ENCODE assay signal across 8 cellular contexts in the genomic region with DNA sequence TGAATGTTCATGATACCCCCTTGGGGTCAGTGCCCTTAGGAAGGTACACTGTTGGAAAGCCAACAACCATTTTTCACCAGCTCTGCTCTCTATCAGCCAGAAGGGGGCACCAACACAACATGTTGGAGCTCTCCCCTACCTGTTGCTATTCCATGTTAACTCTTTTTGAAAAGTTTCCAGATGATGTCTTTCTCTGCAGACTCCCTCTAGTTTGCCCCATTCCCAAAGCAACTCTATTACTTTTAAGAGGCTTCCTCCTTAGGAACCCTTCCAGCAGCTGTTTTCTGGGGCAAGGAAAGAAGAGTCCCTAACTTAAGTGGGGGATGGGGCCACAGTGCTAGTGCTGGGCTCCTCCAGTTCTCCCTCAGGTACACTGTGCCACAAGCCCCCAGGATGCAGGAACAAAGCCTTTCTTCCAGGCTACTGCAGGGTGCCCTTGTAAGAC. TPM values are rescaled to one million over a fixed set of nuclear protein-coding genes. Genes with fewer than 3 reads are reported as not detected.
A peak's percentile ranks its signal among the peaks of the same experiment; 100 is the strongest.
DNase-seq lines count a peak whose midpoint lies in the region; ATAC-seq, FAIRE-seq and TF ChIP-seq lines count a peak whose summit lies in the region.

No MANE protein-coding gene starts in this region.

- H2AFZ ChIP-seq in SU-DHL-6 (ENCODE audit: low read depth, low read length, severe bottlenecking), result no peak overlapping the region
- H2AFZ ChIP-seq in GM12878 (ENCODE audit: control insufficient read depth, low read depth, low read length), result no peak overlapping the region

- TF ChIP-seq POLR2A in GM12878 (IDR thresholded peaks at IDR 0.05; ENCODE audit: low read depth, low read length), result no peak

- CTCF ChIA-PET in GM12878 (lab: Yijun Ruan, JAX), result interaction anchor here (0.6 to 16.6 kb wide), 46 partner anchors 9 to 949 kb away, joined by 3 to 232 read pairs (median 5); partner anchors contain the start of genes CYB5RL, IFT25, LRRC42 and MRPL37

- H3K4me1 ChIP-seq in GM12878 (ENCODE audit: control insufficient read depth, insufficient read depth, low read length), result no peaks in the 10 kb centered on the region; the same call in 1 of the 2 replicates

- peak; percentile 91 for TF ChIP-seq RAD21 in GM12878 (IDR thresholded peaks at IDR 0.05; ENCODE audit: insufficient read depth, low read depth, low read length)

- TF ChIP-seq CTCF in GM12865 (IDR thresholded peaks at IDR 0.05; ENCODE audit: insufficient read depth, low read depth, low read length, missing control alignments), result peak; percentile 84
- TF ChIP-seq CTCF in SU-DHL-6 (IDR thresholded peaks at IDR 0.05; ENCODE audit: insufficient read depth, low read length, poor library complexity, severe bottlenecking), result peak; percentile 74
- peak; percentile 83 to 88 (median 86) for TF ChIP-seq CTCF in GM12878 (IDR thresholded peaks at IDR 0.05 in 2 of 3, conservative IDR thresholded peaks at IDR 0.05 in 1 of 3; ENCODE audit: control insufficient read depth in 2 of 3, extremely low read depth in 1 of 3, insufficient read depth in 1 of 3, low read depth in 3 of 3, low read length in 3 of 3)

- no peaks in the 10 kb centered on the region for H4K20me1 ChIP-seq in SU-DHL-6 (ENCODE audit: low read depth, low read length)
- H4K20me1 ChIP-seq in GM12878 (ENCODE audit: control insufficient read depth, insufficient read depth), result no peaks in the 10 kb centered on the region

- DNase-seq in GM12865 (ENCODE audit: low read depth) (peak; percentile 66), MV-4-11 (lab: John Stamatoyannopoulos, UW) (peak; percentile 38), GM12878 (ENCODE audit: low read depth, low spot score) (no peak), iPS-NIHi7 (ENCODE audit: extremely low spot score) (peak; percentile 81)
- peak; percentile 37 to 58 for DNase-seq in stimulated activated CD4-positive, alpha-beta T cell treated with anti-CD3 and anti-CD28 coated beads, Interleukin-2, amount 100 ng/mL, for 24 hours

- ATAC-seq in GM12878, result peak; percentile 95
- no peak for ATAC-seq in HG03565 (IDR thresholded peaks at IDR 0.05; ENCODE audit: unreplicated experiment)

- no peak for TF ChIP-seq EP300 in GM12878 (IDR thresholded peaks at IDR 0.05; ENCODE audit: borderline replicate concordance in 1 of 2, control insufficient read depth in 1 of 2, low read depth in 2 of 2, low read length in 2 of 2)

- H3K27ac ChIP-seq in SU-DHL-6 (ENCODE audit: low read depth, low read length) (no peak overlapping the region), GM12878 (ENCODE audit: control insufficient read depth, insufficient read depth) (no peak overlapping the region)

- POLR2A ChIA-PET in GM12878 (lab: Charles Lee), result interaction anchor here (1.5 to 2.3 kb wide), 3 partner anchors 10 to 98 kb away, joined by 5 to 10 read pairs (median 6); partner anchors contain the start of genes IFT25 and LRRC42

- FAIRE-seq in A204.1 (lab: Jason Lieb, UNC) (peak; percentile 19), GM12878 (lab: Jason Lieb, UNC) (no peak)

- no peaks in the 10 kb centered on the region for H3K79me2 ChIP-seq in SU-DHL-6 (ENCODE audit: insufficient read depth, low read length)
- H3K79me2 ChIP-seq in GM12878 (ENCODE audit: control insufficient read depth, insufficient read depth, low read length), result no peaks in the 10 kb centered on the region

- H3K4me2 ChIP-seq in SU-DHL-6 (ENCODE audit: low read depth, low read length, poor library complexity, severe bottlenecking), result no peak overlapping the region
- H3K4me2 ChIP-seq in GM12878 (ENCODE audit: control insufficient read depth, insufficient read depth), result no peak overlapping the region

- no peaks in the 10 kb centered on the region for H3K9me2 ChIP-seq in SU-DHL-6 (replicated peaks; ENCODE audit: insufficient read depth, low read length)

- intact Hi-C loops in GM12878 (cut with micrococcal nuclease; ENCODE audit: unreplicated experiment), result loop anchor here (1.0 to 10.0 kb wide), 4 partner anchors 88 to 224 kb away; partner anchors contain the start of genes TCEANC2 and TMEM59

- H3K9me3 ChIP-seq in SU-DHL-6 (ENCODE audit: insufficient read depth, low read length) (no peaks in the 10 kb centered on the region), GM12878 (replicated peaks; ENCODE audit: control insufficient read depth, insufficient read depth, low read length) (no peaks in the 10 kb centered on the region)

- H3K27me3 ChIP-seq in SU-DHL-6 (ENCODE audit: low read length) (no peaks in the 10 kb centered on the region), GM12878 (replicated peaks in 1 of 2; ENCODE audit: control insufficient read depth in 2 of 2, insufficient read depth in 2 of 2, low read length in 1 of 2) (no peaks in the 10 kb centered on the region)

- RAD21 ChIA-PET in GM12878 (lab: Charles Lee; ENCODE audit: unreplicated experiment), result interaction anchor here (0.6 to 6.3 kb wide), 14 partner anchors 8 to 949 kb away, joined by 3 to 73 read pairs (median 6); partner anchors contain the start of genes IFT25 and LRRC42

- in situ Hi-C loops in GM12878 (cut with MboI), result loop anchor here (25.0 kb wide), 1 partner anchor 201 kb away; the partner anchor contains the start of genes TCEANC2 and TMEM59

- H3K4me3 ChIP-seq in GM12865 (ENCODE audit: low read depth, low read length) (no peak overlapping the region), SU-DHL-6 (ENCODE audit: insufficient read depth, low read length, poor library complexity, severe bottlenecking) (no peak overlapping the region), GM12878 (no peak overlapping the region)

- no peaks in the 10 kb centered on the region for H3K36me3 ChIP-seq in SU-DHL-6 (ENCODE audit: low read length)
- H3K36me3 ChIP-seq in GM12878 (ENCODE audit: control insufficient read depth in 2 of 2, insufficient read depth in 2 of 2, low read length in 1 of 2), result no peaks in the 10 kb centered on the region; a peak in 1 of 4 replicates

- no peaks in the 10 kb centered on the region for H3F3A ChIP-seq in SU-DHL-6 (ENCODE audit: insufficient read depth)

- no TSS peak for BruUV-seq in GM12878 (replicated peaks; lab: Mats Ljungman, UMichigan)

- SMC1A ChIA-PET in GM12878 (lab: Charles Lee; ENCODE audit: uncharacterized antibody, unreplicated experiment), result interaction anchor here (0.6 to 5.8 kb wide), 23 partner anchors 10 to 949 kb away, joined by 3 to 95 read pairs (median 4); partner anchors contain the start of gene IFT25

- H3K9ac ChIP-seq in SU-DHL-6 (ENCODE audit: low read length) (no peak overlapping the region), GM12878 (ENCODE audit: control insufficient read depth, insufficient read depth, low read length) (no peak overlapping the region)

RNA-seq across cellular contexts. Expression of gene NDC1, which starts 22.9 kb away (rescaled TPM):
- total RNA-seq in GM12878 (2013; cell fraction: nucleolus; rRNA removed), result 41.4 and 46.7 TPM in 2 replicates
- total RNA-seq in GM12878 (2014; rRNA removed) (53.0 and 59.6 TPM in 2 replicates), GM12878 (2014; rRNA removed; fragmentation: Illumina TruSeq; extraction: Trizol) (44.7 and 47.8 TPM in 2 replicates), GM12878 (2021) (39.4 and 46.5 TPM in 2 replicates)
- polyA plus RNA-seq in GM12878 (2011; ENCODE audit: low read depth), result 11.2 TPM
- polyA plus RNA-seq in GM12878 (2011; rRNA removed) (77.6 and 82.2 TPM in 2 replicates), GM12878 (2014; fragmentation: Illumina TruSeq; extraction: Trizol) (46.1 and 54.2 TPM in 2 replicates), GM12878 (2014; fragmentation: Nextera tagmentation; extraction: Ambion mirVana) (10 to 100 TPM; 20.2 to 24.9 TPM), GM12878 (2014; rRNA removed) (29.6 and 37.6 TPM in 2 replicates), GM12878 (2016; fragmentation: Nextera tagmentation; extraction: Ambion mirVana) (10 to 100 TPM; 52.4 to 54.2 TPM)
- 40.5 and 46.2 TPM in 2 replicates for polyA plus RNA-seq in GM12878 (2011; cell fraction: cytosol; rRNA removed)
- polyA plus RNA-seq in GM12878 (2011; cell fraction: nucleus; rRNA removed), result 22.8 and 23.7 TPM in 2 replicates
- 15.8 and 19.8 TPM in 2 replicates for polyA plus RNA-seq in GM12878 (2012)
- 88.5 and 119 TPM in 2 replicates for polyA minus RNA-seq in GM12878 (2011; rRNA and poly(A)+ RNA removed)
- polyA minus RNA-seq in GM12878 (2011; cell fraction: cytosol; rRNA and poly(A)+ RNA removed), result 30.4 and 31.0 TPM in 2 replicates
- 17.9 and 19.5 TPM in 2 replicates for polyA minus RNA-seq in GM12878 (2011; cell fraction: nucleus; rRNA and poly(A)+ RNA removed)

RNA-seq across cellular contexts. Expression of gene YIPF1, which starts 28.6 kb away (rescaled TPM):
- total RNA-seq in GM12878 (2013; cell fraction: nucleolus; rRNA removed), result 13.8 and 15.5 TPM in 2 replicates
- total RNA-seq in GM12878 (2014; rRNA removed) (20.4 and 24.6 TPM in 2 replicates), GM12878 (2014; rRNA removed; fragmentation: Illumina TruSeq; extraction: Trizol) (17.1 and 20.6 TPM in 2 replicates), GM12878 (2021) (13.5 and 14.5 TPM in 2 replicates)
- polyA plus RNA-seq in GM12878 (2011; ENCODE audit: low read depth), result 17.5 TPM
- polyA plus RNA-seq in GM12878 (2011; rRNA removed) (36.0 and 36.3 TPM in 2 replicates), GM12878 (2014; fragmentation: Illumina TruSeq; extraction: Trizol) (23.4 and 30.2 TPM in 2 replicates), GM12878 (2014; fragmentation: Nextera tagmentation; extraction: Ambion mirVana) (10 to 100 TPM; 13.0 to 15.7 TPM), GM12878 (2014; rRNA removed) (16.6 and 17.7 TPM in 2 replicates), GM12878 (2016; fragmentation: Nextera tagmentation; extraction: Ambion mirVana) (10 to 100 TPM; 20.2 to 24.2 TPM)
- polyA plus RNA-seq in GM12878 (2011; cell fraction: cytosol; rRNA removed), result 30.2 and 33.3 TPM in 2 replicates
- polyA plus RNA-seq in GM12878 (2011; cell fraction: nucleus; rRNA removed), result 17.6 and 21.2 TPM in 2 replicates
- 12.5 and 12.8 TPM in 2 replicates for polyA plus RNA-seq in GM12878 (2012)
- 24.9 and 28.0 TPM in 2 replicates for polyA minus RNA-seq in GM12878 (2011; rRNA and poly(A)+ RNA removed)
- polyA minus RNA-seq in GM12878 (2011; cell fraction: cytosol; rRNA and poly(A)+ RNA removed), result 5.9 and 10.4 TPM in 2 replicates
- polyA minus RNA-seq in GM12878 (2011; cell fraction: nucleus; rRNA and poly(A)+ RNA removed), result 7.3 and 7.4 TPM in 2 replicates

RNA-seq across cellular contexts. Expression of gene DIO1, which starts 33.0 kb away (rescaled TPM):
- not detected in 2 replicates for total RNA-seq in GM12878 (2013; cell fraction: nucleolus; rRNA removed)
- total RNA-seq in GM12878 (2014; rRNA removed) (not detected in 2 replicates), GM12878 (2014; rRNA removed; fragmentation: Illumina TruSeq; extraction: Trizol) (not detected in 2 replicates), GM12878 (2021) (not detected in 2 replicates)
- 0.21 TPM for polyA plus RNA-seq in GM12878 (2011; ENCODE audit: low read depth)
- polyA plus RNA-seq in GM12878 (2011; rRNA removed) (0.04 TPM in 1 of 2 replicates, not detected in the other), GM12878 (2014; fragmentation: Illumina TruSeq; extraction: Trizol) (0.12 TPM in 1 of 2 replicates, not detected in the other), GM12878 (2014; fragmentation: Nextera tagmentation; extraction: Ambion mirVana) (under 1 TPM in 1 of 2 experiments, not detected in 1; 0.13 TPM), GM12878 (2014; rRNA removed) (0.26 TPM in 1 of 2 replicates, not detected in the other), GM12878 (2016; fragmentation: Nextera tagmentation; extraction: Ambion mirVana) (under 1 TPM in 1 of 2 experiments, not detected in 1; 0.11 TPM)
- 0.04 TPM in 1 of 2 replicates, not detected in the other for polyA plus RNA-seq in GM12878 (2011; cell fraction: cytosol; rRNA removed)
- polyA plus RNA-seq in GM12878 (2011; cell fraction: nucleus; rRNA removed), result 0.23 TPM in 1 of 2 replicates, not detected in the other
- polyA plus RNA-seq in GM12878 (2012), result 0.17 and 0.37 TPM in 2 replicates
- not detected in 2 replicates for polyA minus RNA-seq in GM12878 (2011; rRNA and poly(A)+ RNA removed)
- polyA minus RNA-seq in GM12878 (2011; cell fraction: cytosol; rRNA and poly(A)+ RNA removed), result not detected in 2 replicates
- not detected in 2 replicates for polyA minus RNA-seq in GM12878 (2011; cell fraction: nucleus; rRNA and poly(A)+ RNA removed)
